In the genomic region with DNA sequence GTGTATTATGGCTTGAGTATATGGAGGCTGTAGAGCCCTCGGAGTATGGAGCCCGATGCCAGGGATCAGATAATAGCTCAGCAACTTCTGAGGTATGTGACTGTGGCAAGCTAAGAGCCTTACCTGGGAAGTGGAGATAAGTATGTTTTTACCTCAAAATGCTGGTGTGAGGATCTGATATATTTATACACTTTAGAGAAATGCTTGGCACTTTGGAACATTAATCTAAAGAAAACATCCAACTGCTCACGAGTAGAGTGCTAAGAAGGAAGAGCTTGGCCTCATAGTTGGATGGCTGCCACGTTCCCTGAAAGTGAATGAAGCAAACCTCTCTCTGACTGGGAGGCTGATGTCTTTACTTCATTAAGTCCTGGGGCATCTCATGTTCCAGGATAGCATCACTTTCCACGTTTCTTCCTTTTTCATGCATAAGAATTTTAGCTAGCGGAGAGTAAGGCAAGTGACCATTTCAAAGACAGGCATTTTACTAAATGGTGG, we compare ENCODE assay signal across 24 cellular contexts. TPM values are rescaled to one million over a fixed set of nuclear protein-coding genes. Genes with fewer than 3 reads are reported as not detected.
A peak's percentile ranks its signal among the peaks of the same experiment; 100 is the strongest.
DNase-seq lines count a peak whose midpoint lies in the region; TF ChIP-seq lines count a peak whose summit lies in the region.
"Had no signal": no experiment of that assay in that cellular context is flagged by ENCODE, and none has a peak within 500 bp of the region (broad histone marks: within the 10 kb centered on the region; RNA-seq: fewer than 3 reads in every experiment).

No MANE protein-coding gene starts in this region.

- no peaks in the 10 kb centered on the region for H4K20me1 ChIP-seq in smooth muscle cell (ENCODE audit: low read depth)

- CTCF ChIA-PET in HEK293 (lab: Yijun Ruan, JAX), result no interaction called here

- no peak overlapping the region for H3K27ac ChIP-seq in HEK293 (ENCODE audit: extremely low read depth, low read depth, low read length)
- no peak overlapping the region for H3K27ac ChIP-seq in smooth muscle cell (ENCODE audit: low read depth)
- H3K27ac ChIP-seq: gastrocnemius medialis, skin epidermis had no signal

- H2AFZ ChIP-seq in smooth muscle cell (ENCODE audit: low read depth), result no peak overlapping the region

- H3K9me3 ChIP-seq in HEK293 (ENCODE audit: control insufficient read depth, insufficient read depth, low read depth, low read length) (no peaks in the 10 kb centered on the region), smooth muscle cell (replicated peaks; ENCODE audit: low read depth) (no peaks in the 10 kb centered on the region)
- H3K9me3 ChIP-seq: gastrocnemius medialis had no signal

- DNase-seq in astrocyte of the cerebellum (ENCODE audit: low read depth), result peak; percentile 53
- peak; percentile 35 for DNase-seq in fibroblast of the conjunctiva (ENCODE audit: low read depth)
- DNase-seq in smooth muscle cell of the brain vasculature (ENCODE audit: low read depth, low spot score), result peak; percentile 73
- DNase-seq in posterior vena cava (ENCODE audit: low spot score), result no peak
- no peak for DNase-seq in smooth muscle cell (lab: John Stamatoyannopoulos, UW; ENCODE audit: unreplicated experiment)
- DNase-seq in activated T-cell treated with anti-CD3 and anti-CD28 coated beads, Interleukin-2, amount 50 U/mL, for 48 hours, result no peak
- DNase-seq: activated naive CD8-positive, alpha-beta T cell treated with anti-CD3 and anti-CD28 coated beads for 36 hours; C1 segment of cervical spinal cord; caudate nucleus; DMS153; effector memory CD4-positive, alpha-beta T cell; gastrocnemius medialis; NCI-H187; NCI-H524; SIG-M5; stimulated activated CD4-positive, alpha-beta T cell treated with anti-CD3 and anti-CD28 coated beads, Interleukin-4, amount 100 ng/mL, for 4 hours; stimulated activated CD8-positive, alpha-beta memory T cell treated with anti-CD3 and anti-CD28 coated beads, Interleukin-4, amount 100 ng/mL, for 48 hours; T-helper 17 cell had no signal

- H3K4me1 ChIP-seq in HEK293 (ENCODE audit: control insufficient read depth, insufficient read depth, low read length), result no peaks in the 10 kb centered on the region
- no peaks in the 10 kb centered on the region for H3K4me1 ChIP-seq in smooth muscle cell (ENCODE audit: low read depth)
- H3K4me1 ChIP-seq: gastrocnemius medialis had no signal

- 86% methylated on average over 6 of the region's 6 CpGs for WGBS in smooth muscle cell (ENCODE audit: low lambda C conversion rate)

- no peaks in the 10 kb centered on the region for H3K27me3 ChIP-seq in smooth muscle cell (ENCODE audit: low read depth)
- H3K27me3 ChIP-seq: gastrocnemius medialis had no signal

- TF ChIP-seq CTCF in HEK293 (tag by site-specific recombination; IDR thresholded peaks at IDR 0.05), result no peak
- no peak for TF ChIP-seq CTCF in astrocyte of the cerebellum (IDR thresholded peaks at IDR 0.05; ENCODE audit: low read depth, low read length, missing control alignments)
- no peak for TF ChIP-seq CTCF in smooth muscle cell (IDR thresholded peaks at IDR 0.05; ENCODE audit: borderline replicate concordance, insufficient read depth, poor library complexity, severe bottlenecking)

- H3K9ac ChIP-seq in smooth muscle cell (ENCODE audit: low read depth), result no peak overlapping the region

- in situ Hi-C loops in astrocyte of the cerebellum (cut with HindIII; ENCODE audit: low sequenced_read_pairs), result loop anchor here (5.0 kb wide), 1 partner anchor 57 kb away; no protein-coding TSS in a partner anchor

- H3K4me3 ChIP-seq in HEK293 (ENCODE audit: low read depth, low read length) (no peak overlapping the region), astrocyte of the cerebellum (ENCODE audit: low read depth, low read length) (no peak overlapping the region), smooth muscle cell (no peak overlapping the region)
- H3K4me3 ChIP-seq: gastrocnemius medialis, skin epidermis had no signal

- no peaks in the 10 kb centered on the region for H3F3A ChIP-seq in smooth muscle cell (ENCODE audit: low read depth)

- POLR2A ChIA-PET in HEK293 (lab: Yijun Ruan, JAX), result no interaction called here

- H3K36me3 ChIP-seq in HEK293 (ENCODE audit: control insufficient read depth in 2 of 2, insufficient read depth in 1 of 2, low read length in 2 of 2) (no peaks in the 10 kb centered on the region), smooth muscle cell (ENCODE audit: low read depth) (no peaks in the 10 kb centered on the region)
- H3K36me3 ChIP-seq: gastrocnemius medialis had no signal

- intact Hi-C loops in posterior vena cava (cut with DNase I), result no loop called here

- H3K79me2 ChIP-seq in smooth muscle cell (ENCODE audit: low read depth), result no peaks in the 10 kb centered on the region

- H3K4me2 ChIP-seq in smooth muscle cell, result no peak overlapping the region

TF ChIP-seq in HEK293, 187 proteins besides CTCF, POLR2A, EP300 and RAD21:
- no peak for TF ChIP-seq YY1 (tag by site-specific recombination; IDR thresholded peaks at IDR 0.05)
- no peak for TF ChIP-seq HOXC10 (CRISPR knock-in tag; IDR thresholded peaks at IDR 0.05)
- TF ChIP-seq ZNF10 (tag by site-specific recombination; IDR thresholded peaks at IDR 0.05), result no peak
- TF ChIP-seq ZFP37 (tag by site-specific recombination; IDR thresholded peaks at IDR 0.05), result peak; percentile 98

RNA-seq across cellular contexts. Expression of gene GOLGA8J, which starts 58.9 kb away (rescaled TPM):
- total RNA-seq in posterior vena cava (not detected), smooth muscle cell (0.18 TPM in 1 of 2 replicates, not detected in the other)
- polyA plus RNA-seq in smooth muscle cell, result not detected in 2 replicates
- total RNA-seq: activated naive CD8-positive, alpha-beta T cell treated with anti-CD3 and anti-CD28 coated beads for 36 hours; gastrocnemius medialis; HT1080; lower leg skin; osteoblast; temporal lobe had no signal

Comparison
In these comparisons a context has a peak if more than half of its experiments do, and no peak if none do; other contexts are left out.
1. DNase-seq: peak in astrocyte of the cerebellum (single experiment), fibroblast of the conjunctiva (single experiment) and smooth muscle cell of the brain vasculature (single experiment); none in posterior vena cava (single experiment), smooth muscle cell (single experiment) and activated T-cell treated with anti-CD3 and anti-CD28 coated beads, Interleukin-2, amount 50 U/mL, for 48 hours (0 of 2).